Comparison of ENCODE assay signal across 20 cellular contexts in genomic region chr7:28755255-28755654, GRCh38.
DNase-seq lines count a peak whose midpoint lies in the region; FAIRE-seq and TF ChIP-seq lines count a peak whose summit lies in the region.
"Had no signal": no experiment of that assay in that cellular context is flagged by ENCODE, and none has a peak within 500 bp of the region (broad histone marks: within the 10 kb centered on the region; RNA-seq: fewer than 3 reads in every experiment).

No MANE protein-coding gene starts in this region.

- no TSS peak for BruUV-seq in MCF 10A (replicated peaks; lab: Mats Ljungman, UMichigan)

- H3K36me3 ChIP-seq in breast epithelium (no peaks in the 10 kb centered on the region), Peyer's patch (no peaks in the 10 kb centered on the region)
- H3K36me3 ChIP-seq: lower lobe of right lung, SJSA1, thyroid gland had no signal

- H3K27ac ChIP-seq in breast epithelium (no peak overlapping the region), Peyer's patch (no peak overlapping the region)
- H3K27ac ChIP-seq: 22Rv1, lower lobe of right lung, SJSA1, thyroid gland, VCaP had no signal

- H3K4me1 ChIP-seq in breast epithelium (no peaks in the 10 kb centered on the region), Peyer's patch (no peaks in the 10 kb centered on the region)
- H3K4me1 ChIP-seq: lower lobe of right lung, thyroid gland had no signal

- H3K27me3 ChIP-seq in breast epithelium (no peaks in the 10 kb centered on the region), Peyer's patch (no peaks in the 10 kb centered on the region)
- H3K27me3 ChIP-seq: SJSA1, thyroid gland had no signal

- POLR2A ChIA-PET in MCF 10A (lab: Yijun Ruan, JAX): no interaction called here

- peaks cover 10% of the 10 kb centered on the region for H3K4me1 Mint-ChIP-seq in MCF 10A (ENCODE audit: insufficient read depth, unreplicated experiment)
- H3K4me1 Mint-ChIP-seq: activated CD8-positive, alpha-beta memory T cell treated with anti-CD3 and anti-CD28 coated beads, Interleukin-2, amount 10 ng/mL, durations not matched to agents 7 days and 5 days; activated naive CD8-positive, alpha-beta T cell treated with anti-CD3 and anti-CD28 coated beads, Interleukin-2, amount 10 ng/mL, durations not matched to agents 7 days and 5 days had no signal

- CTCF ChIA-PET in MCF 10A (lab: Yijun Ruan, JAX): interaction anchor here (0.6 to 0.9 kb wide), 3 partner anchors 99 to 351 kb away, joined by 3 read pairs; no protein-coding TSS in a partner anchor

- H3K27ac Mint-ChIP-seq in MCF 10A (ENCODE audit: low read depth, unreplicated experiment): no peak overlapping the region
- H3K27ac Mint-ChIP-seq: activated CD8-positive, alpha-beta memory T cell treated with anti-CD3 and anti-CD28 coated beads, Interleukin-2, amount 10 ng/mL, durations not matched to agents 7 days and 5 days; activated naive CD8-positive, alpha-beta T cell treated with anti-CD3 and anti-CD28 coated beads, Interleukin-2, amount 10 ng/mL, durations not matched to agents 7 days and 5 days had no signal

- no peaks in the 10 kb centered on the region for H3K27me3 Mint-ChIP-seq in MCF 10A (ENCODE audit: insufficient read depth, unreplicated experiment)
- H3K27me3 Mint-ChIP-seq: activated CD8-positive, alpha-beta memory T cell treated with anti-CD3 and anti-CD28 coated beads, Interleukin-2, amount 10 ng/mL, durations not matched to agents 7 days and 5 days had no signal

- H3K4me3 ChIP-seq in breast epithelium (no peak overlapping the region), foreskin fibroblast (ENCODE audit: low read depth in 1 of 2, low read length in 2 of 2) (no peak overlapping the region), Peyer's patch (no peak overlapping the region)
- H3K4me3 ChIP-seq: lower lobe of right lung, SJSA1, thyroid gland had no signal

- intact Hi-C loops in MCF 10A (cut with micrococcal nuclease) (no loop called here), breast epithelium (cut with DNase I; ENCODE audit: low total_unique reads) (no loop called here)

- FAIRE-seq in urothelium cell line (lab: Jason Lieb, UNC): peak; percentile 53

- TF ChIP-seq POLR2A in breast epithelium (IDR thresholded peaks at IDR 0.05) (no peak), Peyer's patch (IDR thresholded peaks at IDR 0.05) (no peak)

- no peaks in the 10 kb centered on the region for H3K9me3 ChIP-seq in breast epithelium
- no peaks in the 10 kb centered on the region for H3K9me3 ChIP-seq in Peyer's patch
- H3K9me3 ChIP-seq: lower lobe of right lung, SJSA1, thyroid gland had no signal

- no peaks in the 10 kb centered on the region for H3K36me3 Mint-ChIP-seq in MCF 10A (ENCODE audit: insufficient read depth, unreplicated experiment)
- H3K36me3 Mint-ChIP-seq: activated CD8-positive, alpha-beta memory T cell treated with anti-CD3 and anti-CD28 coated beads, Interleukin-2, amount 10 ng/mL, durations not matched to agents 7 days and 5 days; activated naive CD8-positive, alpha-beta T cell treated with anti-CD3 and anti-CD28 coated beads, Interleukin-2, amount 10 ng/mL, durations not matched to agents 7 days and 5 days had no signal

- no peak overlapping the region for H3K4me3 Mint-ChIP-seq in MCF 10A (ENCODE audit: unreplicated experiment)
- H3K4me3 Mint-ChIP-seq: activated CD8-positive, alpha-beta memory T cell treated with anti-CD3 and anti-CD28 coated beads, Interleukin-2, amount 10 ng/mL, durations not matched to agents 7 days and 5 days; activated naive CD8-positive, alpha-beta T cell treated with anti-CD3 and anti-CD28 coated beads, Interleukin-2, amount 10 ng/mL, durations not matched to agents 7 days and 5 days had no signal

- TF ChIP-seq CTCF in MCF 10A (IDR thresholded peaks at IDR 0.05; ENCODE audit: unreplicated experiment) (no peak), breast epithelium (IDR thresholded peaks at IDR 0.05) (no peak), foreskin fibroblast (IDR thresholded peaks at IDR 0.05; ENCODE audit: low read depth, low read length) (no peak), Peyer's patch (IDR thresholded peaks at IDR 0.05) (no peak)

- H3K9me3 Mint-ChIP-seq in MCF 10A (ENCODE audit: unreplicated experiment): no peaks in the 10 kb centered on the region
- H3K9me3 Mint-ChIP-seq: activated naive CD8-positive, alpha-beta T cell treated with anti-CD3 and anti-CD28 coated beads, Interleukin-2, amount 10 ng/mL, durations not matched to agents 7 days and 5 days had no signal

- DNase-seq in MCF 10A (ENCODE audit: unreplicated experiment): peak; percentile 51
- DNase-seq in breast epithelium (ENCODE audit: low spot score in 2 of 2): no peak
- DNase-seq in amniotic epithelial cell (ENCODE audit: low read depth): peak; percentile 75
- peak; percentile 65 to 84 for DNase-seq in foreskin fibroblast
- DNase-seq in urothelium cell line (ENCODE audit: low spot score): peak; percentile 67
- DNase-seq in mesenteric fat pad (ENCODE audit: low spot score): no peak
- DNase-seq in Peyer's patch: no peak
- DNase-seq in HK-2 (ENCODE audit: unreplicated experiment): no peak
- DNase-seq: activated CD8-positive, alpha-beta memory T cell treated with anti-CD3 and anti-CD28 coated beads, Interleukin-2, amount 10 ng/mL, durations not matched to agents 7 days and 5 days; activated naive CD8-positive, alpha-beta T cell treated with anti-CD3 and anti-CD28 coated beads, Interleukin-2, amount 10 ng/mL, durations not matched to agents 7 days and 5 days; COR-L47; effector memory CD4-positive, alpha-beta T cell; hippocampal formation; KG1; lower lobe of right lung; NCI-H1694; thyroid gland had no signal

Comparison
In these comparisons a context has a peak if more than half of its experiments do, and no peak if none do; other contexts are left out.
1. DNase-seq: peak in MCF 10A (single experiment), amniotic epithelial cell (single experiment), foreskin fibroblast (2 of 2) and urothelium cell line (single experiment); none in breast epithelium (0 of 2), mesenteric fat pad (single experiment), Peyer's patch (0 of 3) and HK-2 (single experiment).